ENCODE assay signal across 11 cellular contexts in genomic region chr20:9215539-9215938, GRCh38.
DNase-seq lines count a peak whose midpoint lies in the region; ATAC-seq and TF ChIP-seq lines count a peak whose summit lies in the region.
"Had no signal": no experiment of that assay in that cellular context is flagged by ENCODE, and none has a peak within 500 bp of the region (broad histone marks: within the 10 kb centered on the region; RNA-seq: fewer than 3 reads in every experiment).

No MANE protein-coding gene starts in this region.

- no peak overlapping the region for H3K4me3 ChIP-seq in A673 (ENCODE audit: low read depth, low read length, poor library complexity, severe bottlenecking)
- H3K4me3 ChIP-seq in PC-3 (ENCODE audit: low read length), result no peak overlapping the region
- no peak overlapping the region for H3K4me3 ChIP-seq in fibroblast of pulmonary artery (replicated peaks; ENCODE audit: low read depth, low read length)

- BruUV-seq in A673 (replicated peaks; lab: Mats Ljungman, UMichigan), result no TSS peak
- BruUV-seq in PC-3 (replicated peaks; lab: Mats Ljungman, UMichigan), result no TSS peak

- H4K20me1 ChIP-seq in PC-3 (ENCODE audit: low read length), result peaks cover 7% of the 10 kb centered on the region; the same call in 1 of the 2 replicates

- TF ChIP-seq CTCF in A673 (conservative IDR thresholded peaks at IDR 0.05; ENCODE audit: low read depth, low read length), result peak; percentile 70
- peak; percentile 84 for TF ChIP-seq CTCF in PC-3 (conservative IDR thresholded peaks at IDR 0.05; ENCODE audit: low read depth, low read length)
- TF ChIP-seq CTCF in fibroblast of pulmonary artery (IDR thresholded peaks at IDR 0.05; ENCODE audit: low read length, missing control alignments), result peak; percentile 24

- ATAC-seq in GM18519 (IDR thresholded peaks at IDR 0.05; ENCODE audit: low FRiP score, unreplicated experiment), result peak; percentile 51
- ATAC-seq in PC-3, result peak; percentile 13; the same call in 1 of the 2 replicates
- no peak for ATAC-seq in HG03354 (IDR thresholded peaks at IDR 0.05; ENCODE audit: poor library complexity, severe bottlenecking, unreplicated experiment)
- no peak for ATAC-seq in HG02642 (IDR thresholded peaks at IDR 0.05; ENCODE audit: poor library complexity, unreplicated experiment)

- no peak overlapping the region for H3K4me2 ChIP-seq in PC-3 (ENCODE audit: low read length)

- H3K9me3 ChIP-seq in A673 (ENCODE audit: low read depth, low read length, poor library complexity, severe bottlenecking) (no peaks in the 10 kb centered on the region), PC-3 (ENCODE audit: low read length) (no peaks in the 10 kb centered on the region)

- peaks cover 8% of the 10 kb centered on the region for H3K4me1 ChIP-seq in A673 (ENCODE audit: insufficient read depth, low read length, poor library complexity, severe bottlenecking)
- H3K4me1 ChIP-seq in PC-3 (ENCODE audit: insufficient read depth, low read length), result peaks cover 7% of the 10 kb centered on the region

- CTCF ChIA-PET in A673 (lab: Charles Lee) (interaction anchor here (0.5 to 1.0 kb wide), 4 partner anchors 20 to 362 kb away, joined by 3 to 4 read pairs (median 3); no protein-coding TSS in a partner anchor), PC-3 (lab: Charles Lee) (interaction anchor here (0.7 kb wide), 1 partner anchor 137 kb away, joined by 3 read pairs; no protein-coding TSS in a partner anchor)

- DNase-seq in A673 (ENCODE audit: low spot score), result peak; percentile 51
- DNase-seq in PC-3, result peak; percentile 59
- DNase-seq in fibroblast of pulmonary artery (ENCODE audit: low read depth), result peak; percentile 16
- no peak for DNase-seq in superior temporal gyrus (ENCODE audit: extremely low spot score)
- no peak for DNase-seq in 8988T
- DNase-seq: activated B cell treated with CpG ODN at 0.5 μM for 24 hours; activated naive CD8-positive, alpha-beta T cell treated with anti-CD3 and anti-CD28 coated beads, Interleukin-2, amount 10 ng/mL, durations not matched to agents 7 days and 5 days; DMS153 had no signal

- peaks cover 6% of the 10 kb centered on the region; the same call in 1 of the 2 replicates for H3K79me2 ChIP-seq in PC-3 (ENCODE audit: low read length)

- H3F3A ChIP-seq in PC-3 (ENCODE audit: low read length, unreplicated experiment), result no peaks in the 10 kb centered on the region

- no peaks in the 10 kb centered on the region for H3K27me3 ChIP-seq in A673 (replicated peaks; ENCODE audit: insufficient read depth, low read depth, low read length, poor library complexity)
- H3K27me3 ChIP-seq in PC-3 (ENCODE audit: low read length), result no peaks in the 10 kb centered on the region

- no peaks in the 10 kb centered on the region for H3K9me2 ChIP-seq in PC-3 (replicated peaks; ENCODE audit: low read length)

- POLR2A ChIA-PET in A673 (lab: Charles Lee; ENCODE audit: low non-redundant PET) (no interaction called here), PC-3 (lab: Charles Lee; ENCODE audit: unreplicated experiment) (no interaction called here)

- intact Hi-C loops in A673 (cut with micrococcal nuclease; ENCODE audit: unreplicated experiment) (loop anchor here (2.0 to 10.0 kb wide), 3 partner anchors 143 to 451 kb away; no protein-coding TSS in a partner anchor), PC-3 (cut with micrococcal nuclease) (loop anchor here (10.0 kb wide), 2 partner anchors 141 to 361 kb away; no protein-coding TSS in a partner anchor)

- H2AFZ ChIP-seq in PC-3 (ENCODE audit: low read length), result no peak overlapping the region

- H3K36me3 ChIP-seq in A673 (ENCODE audit: insufficient read depth, low read length, poor library complexity, severe bottlenecking) (no peaks in the 10 kb centered on the region), PC-3 (ENCODE audit: low read depth, low read length) (no peaks in the 10 kb centered on the region)

- H3K9ac ChIP-seq in PC-3 (ENCODE audit: low read length), result no peak overlapping the region

- H3K27ac ChIP-seq in A673 (ENCODE audit: low read depth, low read length, poor library complexity, severe bottlenecking) (no peak overlapping the region), PC-3 (ENCODE audit: low read length) (no peak overlapping the region)

Comparison
In these comparisons a context has a peak if more than half of its experiments do, and no peak if none do; other contexts are left out.
1. DNase-seq: peak in A673 (single experiment), PC-3 (single experiment) and fibroblast of pulmonary artery (single experiment); none in superior temporal gyrus (single experiment) and 8988T (single experiment).
2. CTCF ChIP-seq: peak in every context shown above with its lines; median percentile 84 in PC-3; 70 in A673; 24 in fibroblast of pulmonary artery.
3. ATAC-seq: peak in GM18519 (single experiment) and PC-3 (single experiment); none in HG03354 (single experiment) and HG02642 (single experiment).